Comparison of ENCODE assay signal across 8 cellular contexts in genomic region chr3:119352863-119353527, GRCh38. TPM values are rescaled to one million over a fixed set of nuclear protein-coding genes. Genes with fewer than 3 reads are reported as not detected.
DNase-seq lines count a peak whose midpoint lies in the region; ATAC-seq lines count a peak whose summit lies in the region.

No MANE protein-coding gene starts in this region.

- CTCF ChIA-PET in activated CD4-positive, alpha-beta T cell treated with anti-CD3 and anti-CD28 coated beads for 36 hours (lab: Charles Lee): interaction anchor here (0.7 to 3.8 kb wide), 23 partner anchors 11 to 478 kb away, joined by 3 to 28 read pairs (median 4); partner anchors contain the start of genes B4GALT4 and TEX55

- no peak for DNase-seq in activated CD4-positive, alpha-beta T cell treated with anti-CD3 and anti-CD28 coated beads for 36 hours
- no peak for DNase-seq in activated CD4-positive, alpha-beta T cell treated with anti-CD3 and anti-CD28 coated beads, Interleukin-2, amount 50 U/mL, for 1 hour
- peak; percentile 30 for DNase-seq in HT1080 (ENCODE audit: low read depth)
- DNase-seq in kidney glomerular epithelial cell (lab: John Stamatoyannopoulos, UW): peak; percentile 50
- no peak for DNase-seq in hippocampal formation (lab: John Stamatoyannopoulos, UW)
- DNase-seq in activated CD4-positive, CD25-positive, alpha-beta regulatory T cell (lab: John Stamatoyannopoulos, UW): no peak
- no peak for DNase-seq in H7

- POLR2A ChIA-PET in activated CD4-positive, alpha-beta T cell treated with anti-CD3 and anti-CD28 coated beads for 36 hours (lab: Charles Lee): interaction anchor here (0.7 to 1.1 kb wide), 3 partner anchors 30 to 139 kb away, joined by 3 to 4 read pairs (median 4); no protein-coding TSS in a partner anchor

- H3K27me3 Mint-ChIP-seq in activated CD4-positive, alpha-beta T cell treated with anti-CD3 and anti-CD28 coated beads for 36 hours: no peaks in the 10 kb centered on the region
- no peaks in the 10 kb centered on the region for H3K27me3 Mint-ChIP-seq in activated naive CD8-positive, alpha-beta T cell

- H3K4me1 Mint-ChIP-seq in activated CD4-positive, alpha-beta T cell treated with anti-CD3 and anti-CD28 coated beads for 36 hours: peaks cover 34% of the 10 kb centered on the region
- H3K4me1 Mint-ChIP-seq in activated naive CD8-positive, alpha-beta T cell (ENCODE audit: low read depth): peaks cover 25% of the 10 kb centered on the region

- H3K4me3 ChIP-seq in H7 (ENCODE audit: insufficient read depth, low read depth, low read length): no peak overlapping the region

- no peaks in the 10 kb centered on the region for H3K36me3 ChIP-seq in H7 (replicated peaks; ENCODE audit: control insufficient read depth, insufficient read depth, low read length)

- peak; percentile 63 for ATAC-seq in activated CD4-positive, alpha-beta T cell treated with anti-CD3 and anti-CD28 coated beads for 36 hours

- H3K9me3 Mint-ChIP-seq in activated CD4-positive, alpha-beta T cell treated with anti-CD3 and anti-CD28 coated beads for 36 hours (ENCODE audit: low read depth): no peaks in the 10 kb centered on the region
- H3K9me3 Mint-ChIP-seq in activated naive CD8-positive, alpha-beta T cell (ENCODE audit: low read depth): no peaks in the 10 kb centered on the region

- H3K27ac Mint-ChIP-seq in activated CD4-positive, alpha-beta T cell treated with anti-CD3 and anti-CD28 coated beads for 36 hours: peak overlapping the region; percentile 32
- H3K27ac Mint-ChIP-seq in activated naive CD8-positive, alpha-beta T cell: no peak overlapping the region

- no peaks in the 10 kb centered on the region for H3K36me3 Mint-ChIP-seq in activated CD4-positive, alpha-beta T cell treated with anti-CD3 and anti-CD28 coated beads for 36 hours (ENCODE audit: low read depth)
- peaks cover 1% of the 10 kb centered on the region for H3K36me3 Mint-ChIP-seq in activated naive CD8-positive, alpha-beta T cell

- H3K27me3 ChIP-seq in H7 (ENCODE audit: control insufficient read depth, insufficient read depth, low read length): no peaks in the 10 kb centered on the region

- no peak overlapping the region for H3K4me3 Mint-ChIP-seq in activated CD4-positive, alpha-beta T cell treated with anti-CD3 and anti-CD28 coated beads for 36 hours
- H3K4me3 Mint-ChIP-seq in activated naive CD8-positive, alpha-beta T cell: peak overlapping the region; percentile 42

- intact Hi-C loops in activated CD4-positive, alpha-beta T cell treated with anti-CD3 and anti-CD28 coated beads for 36 hours (cut with DNase I, micrococcal nuclease): loop anchor here (1.0 to 5.0 kb wide), 8 partner anchors 30 to 471 kb away; partner anchors contain the start of gene ARHGAP31 (in 2 of the 2)

RNA-seq across cellular contexts. Expression of gene ARHGAP31, which starts 58.8 kb away (rescaled TPM):
- 1 to 10 TPM; 9.2 to 9.6 TPM for total RNA-seq in activated CD4-positive, alpha-beta T cell treated with anti-CD3 and anti-CD28 coated beads for 36 hours
- 12.9 and 14.4 TPM in 2 replicates for total RNA-seq in HT1080 (2014; rRNA removed; shearing (Covaris generic))
- 5.7 and 6.3 TPM in 2 replicates for polyA plus RNA-seq in HT1080 (2015; cell fraction: cytosol; rRNA removed)
- polyA plus RNA-seq in HT1080 (2015; cell fraction: nucleus; rRNA removed): 7.4 and 10.4 TPM in 2 replicates
- total RNA-seq in H7 (2014; rRNA removed; shearing (Covaris generic)): 4.2 and 6.6 TPM in 2 replicates

Comparison
In these comparisons a context has a peak if more than half of its experiments do, and no peak if none do; other contexts are left out.
1. DNase-seq: peak in HT1080 (single experiment) and kidney glomerular epithelial cell (single experiment); none in activated CD4-positive, alpha-beta T cell treated with anti-CD3 and anti-CD28 coated beads for 36 hours (single experiment), activated CD4-positive, alpha-beta T cell treated with anti-CD3 and anti-CD28 coated beads, Interleukin-2, amount 50 U/mL, for 1 hour (single experiment), hippocampal formation (0 of 2), activated CD4-positive, CD25-positive, alpha-beta regulatory T cell (0 of 4) and H7 (single experiment).